21 cellular contexts compared by ENCODE assay signal in the genomic region with DNA sequence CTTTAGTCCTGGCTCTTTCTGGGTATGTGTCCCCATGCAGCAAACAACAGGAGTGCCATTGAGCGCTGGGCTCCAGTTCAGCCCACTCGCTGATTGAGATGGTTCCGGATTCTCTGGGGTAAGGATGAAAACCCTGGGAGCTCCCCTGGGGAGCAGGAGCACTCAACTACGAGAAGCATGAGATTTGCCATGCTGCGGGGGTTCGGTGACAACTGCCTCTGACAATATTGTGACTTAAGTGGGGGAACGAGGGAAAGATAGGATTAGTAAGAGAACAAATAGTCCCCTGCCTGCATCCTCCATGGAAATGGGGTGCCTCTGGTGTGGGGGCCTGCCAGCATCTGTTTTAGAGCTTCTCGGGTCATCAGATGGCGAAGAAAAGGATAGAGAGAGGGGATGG.
DNase-seq lines count a peak whose midpoint lies in the region; ATAC-seq and TF ChIP-seq lines count a peak whose summit lies in the region.
"Had no signal": no experiment of that assay in that cellular context is flagged by ENCODE, and none has a peak within 500 bp of the region (broad histone marks: within the 10 kb centered on the region; RNA-seq: fewer than 3 reads in every experiment).

No MANE protein-coding gene starts in this region.

- H2BK5ac ChIP-seq in IMR-90 (ENCODE audit: low read depth, low read length, poor library complexity, severe bottlenecking) (no peak overlapping the region), neuronal stem cell (ENCODE audit: low read length) (no peak overlapping the region)

- peak overlapping the region; percentile 2 for H3K27ac Mint-ChIP-seq in glutamatergic neuron (ENCODE audit: unreplicated experiment)
- H3K27ac Mint-ChIP-seq: CD8-positive, alpha-beta memory T cell had no signal

- H2AK5ac ChIP-seq in IMR-90 (ENCODE audit: low read depth, low read length) = 0 out of 2 replicates have a peak overlapping the region, but pooled peaks have one; percentile 5
- peak overlapping the region; percentile 16 for H2AK5ac ChIP-seq in neuronal stem cell (ENCODE audit: low read depth, low read length)

- CTCF ChIA-PET in IMR-90 (lab: Yijun Ruan, JAX) (no interaction called here), OCI-LY7 (lab: Charles Lee; ENCODE audit: unreplicated experiment) (no interaction called here)

- TF ChIP-seq POLR2A in IMR-90 (IDR thresholded peaks at IDR 0.05; ENCODE audit: low read depth, low read length) = no peak

- H3K18ac ChIP-seq in IMR-90 (ENCODE audit: low read depth, low read length) = no peak overlapping the region
- H3K18ac ChIP-seq in neuronal stem cell (ENCODE audit: low read length) = no peak overlapping the region

- H4K20me1 ChIP-seq in IMR-90 (ENCODE audit: insufficient read depth, low read length) (peaks cover 75% of the 10 kb centered on the region), OCI-LY7 (ENCODE audit: insufficient read depth, low read length) (no peaks in the 10 kb centered on the region)

- H3K14ac ChIP-seq in IMR-90 (replicated peaks; ENCODE audit: low read depth, low read length) = no peak overlapping the region
- H3K14ac ChIP-seq in neuronal stem cell (ENCODE audit: low read length) = peak overlapping the region; percentile 17

- H3K79me1 ChIP-seq in IMR-90 (ENCODE audit: low read depth in 1 of 2, low read length in 2 of 2) (peaks cover 58 to 91% of the 10 kb centered on the region in 2 experiments), neuronal stem cell (ENCODE audit: low read depth, low read length) (no peaks in the 10 kb centered on the region)

- H3K36me3 Mint-ChIP-seq in glutamatergic neuron (ENCODE audit: unreplicated experiment) = no peaks in the 10 kb centered on the region
- H3K36me3 Mint-ChIP-seq: CD14-positive monocyte had no signal

- TF ChIP-seq CTCF in IMR-90 (conservative IDR thresholded peaks at IDR 0.05; ENCODE audit: low read depth, low read length) = no peak
- TF ChIP-seq CTCF in glutamatergic neuron (IDR thresholded peaks at IDR 0.05; ENCODE audit: partially characterized antibody, unreplicated experiment) = no peak
- TF ChIP-seq CTCF in OCI-LY7 (conservative IDR thresholded peaks at IDR 0.05; ENCODE audit: low read length) = no peak

- intact Hi-C loops in IMR-90 (cut with micrococcal nuclease) = loop anchor here (2.0 kb wide), 1 partner anchor 57 kb away; no protein-coding TSS in a partner anchor
- intact Hi-C loops in OCI-LY7 (cut with micrococcal nuclease; ENCODE audit: unreplicated experiment) = no loop called here

- H3K27me3 Mint-ChIP-seq in glutamatergic neuron (ENCODE audit: unreplicated experiment) = peaks cover 14% of the 10 kb centered on the region

- H2AFZ ChIP-seq in IMR-90 (replicated peaks; ENCODE audit: low read length, poor library complexity) (no peak overlapping the region), neuronal stem cell (ENCODE audit: low read length) (no peak overlapping the region), OCI-LY7 (ENCODE audit: low read length) (no peak overlapping the region)

- POLR2A ChIA-PET in IMR-90 (lab: Charles Lee; ENCODE audit: unreplicated experiment) = no interaction called here
- POLR2A ChIA-PET in OCI-LY7 (lab: Charles Lee) = interaction anchor here (0.6 to 1.2 kb wide), 2 partner anchors 10 to 23 kb away, joined by 3 to 4 read pairs; no protein-coding TSS in a partner anchor

- H2BK15ac ChIP-seq in IMR-90 (ENCODE audit: low read depth, low read length) (no peak overlapping the region), neuronal stem cell (ENCODE audit: low read length) (no peak overlapping the region)

- peaks cover 49% of the 10 kb centered on the region for H3K4me1 Mint-ChIP-seq in glutamatergic neuron (ENCODE audit: low read depth, unreplicated experiment)
- H3K4me1 Mint-ChIP-seq: CD8-positive, alpha-beta memory T cell had no signal

- no peaks in the 10 kb centered on the region for H3K79me2 ChIP-seq in OCI-LY7 (ENCODE audit: insufficient read depth, low read depth, low read length)

- H3K23ac ChIP-seq in IMR-90 (ENCODE audit: low read depth, low read length) = no peak overlapping the region
- no peak overlapping the region for H3K23ac ChIP-seq in neuronal stem cell (ENCODE audit: low read depth, low read length, poor library complexity)

- dilution Hi-C loops in IMR-90 (cut with HindIII; ENCODE audit: low sequenced_read_pairs, unreplicated experiment) = no loop called here

- BruUV-seq in IMR-90 (replicated peaks; lab: Mats Ljungman, UMichigan) (no TSS peak), OCI-LY7 (replicated peaks; lab: Mats Ljungman, UMichigan) (no TSS peak)

- H3K9me1 ChIP-seq in IMR-90 (ENCODE audit: insufficient read depth, low read length) = peaks cover 22% of the 10 kb centered on the region

- H4K8ac ChIP-seq in IMR-90 (ENCODE audit: low read depth in 2 of 2, low read length in 2 of 2) = no peak overlapping the region
- no peak overlapping the region for H4K8ac ChIP-seq in neuronal stem cell (ENCODE audit: low read depth, low read length)

- no peak overlapping the region for H4K91ac ChIP-seq in IMR-90 (ENCODE audit: insufficient read depth, low read depth, low read length)
- H4K91ac ChIP-seq in neuronal stem cell (ENCODE audit: low read depth, low read length, poor library complexity) = no peak overlapping the region

- H3K4me2 ChIP-seq in IMR-90 (ENCODE audit: low read depth, low read length) = no peak overlapping the region
- no peak overlapping the region for H3K4me2 ChIP-seq in neuronal stem cell (ENCODE audit: insufficient read depth, low read length, poor library complexity, severe bottlenecking)
- H3K4me2 ChIP-seq in OCI-LY7 (ENCODE audit: low read length) = no peak overlapping the region

- H3K27me3 ChIP-seq in IMR-90 (ENCODE audit: control insufficient read depth, insufficient read depth, low read length) (no peaks in the 10 kb centered on the region), neuronal stem cell (ENCODE audit: control insufficient read depth in 3 of 3, insufficient read depth in 3 of 3, low read depth in 1 of 3, low read length in 3 of 3) (no peaks in the 10 kb centered on the region)

- H2BK20ac ChIP-seq in IMR-90 (ENCODE audit: low read depth, low read length) = no peak overlapping the region

- H3K4me3 Mint-ChIP-seq in glutamatergic neuron (ENCODE audit: unreplicated experiment) = peak overlapping the region; percentile 10
- H3K4me3 Mint-ChIP-seq: CD14-positive monocyte; CD8-positive, alpha-beta memory T cell had no signal

- no peak overlapping the region for H3K56ac ChIP-seq in IMR-90 (ENCODE audit: extremely low read depth, insufficient read depth, low read length)

- no peak overlapping the region for H3K4ac ChIP-seq in IMR-90 (ENCODE audit: low read depth, low read length)
- H3K4ac ChIP-seq in neuronal stem cell (ENCODE audit: low read length) = no peak overlapping the region

- H3K9me3 ChIP-seq in IMR-90 (ENCODE audit: control insufficient read depth, insufficient read depth, low read length) (no peaks in the 10 kb centered on the region), neuronal stem cell (replicated peaks in 1 of 2; ENCODE audit: control insufficient read depth in 2 of 2, insufficient read depth in 1 of 2, low read depth in 1 of 2, low read length in 2 of 2) (peaks cover 0 to 7% of the 10 kb centered on the region in 2 donors), OCI-LY7 (ENCODE audit: low read length) (no peaks in the 10 kb centered on the region)

- in situ Hi-C loops in IMR-90 (cut with MboI; ENCODE audit: low sequenced_read_pairs) = loop anchor here (5.0 kb wide), 1 partner anchor 148 kb away; no protein-coding TSS in a partner anchor

- H3K36me3 ChIP-seq in IMR-90 (ENCODE audit: control insufficient read depth, insufficient read depth, low read length) (peaks cover 4% of the 10 kb centered on the region; the same call in 1 of the 2 replicates), neuronal stem cell (replicated peaks in 1 of 2; ENCODE audit: control insufficient read depth in 2 of 2, insufficient read depth in 2 of 2, low read length in 2 of 2) (no peaks in the 10 kb centered on the region), OCI-LY7 (ENCODE audit: insufficient read depth, low read length) (no peaks in the 10 kb centered on the region)

- H2BK12ac ChIP-seq in neuronal stem cell (ENCODE audit: low read length) = no peak overlapping the region

- no peaks in the 10 kb centered on the region for H3K9me2 ChIP-seq in OCI-LY7 (ENCODE audit: insufficient read depth, low read length)

- H4K5ac ChIP-seq in IMR-90 (ENCODE audit: low read depth, low read length) = no peak overlapping the region

- peaks cover 17% of the 10 kb centered on the region for H3K9me3 Mint-ChIP-seq in glutamatergic neuron (ENCODE audit: unreplicated experiment)

- no peak overlapping the region for H2BK120ac ChIP-seq in IMR-90 (ENCODE audit: low read depth, low read length)
- no peak overlapping the region for H2BK120ac ChIP-seq in neuronal stem cell (ENCODE audit: low read depth, low read length)

- H3K4me1 ChIP-seq in IMR-90 (ENCODE audit: control insufficient read depth, insufficient read depth, low read length) (peaks cover 26% of the 10 kb centered on the region), neuronal stem cell (ENCODE audit: control insufficient read depth in 2 of 2, insufficient read depth in 1 of 2, low read depth in 1 of 2, low read length in 2 of 2) (peaks cover 18 to 24% of the 10 kb centered on the region in 2 donors), OCI-LY7 (ENCODE audit: insufficient read depth, low read length, poor library complexity, severe bottlenecking) (peaks cover 4% of the 10 kb centered on the region)

- H3K27ac ChIP-seq in IMR-90 (ENCODE audit: insufficient read depth, low read length) (no peak overlapping the region), neuronal stem cell (replicated peaks; ENCODE audit: low read length) (no peak overlapping the region), OCI-LY7 (ENCODE audit: low read depth, low read length, poor library complexity, severe bottlenecking) (no peak overlapping the region)

- no peak for TF ChIP-seq RAD21 in IMR-90 (IDR thresholded peaks at IDR 0.05; ENCODE audit: low read length)

- H3K9ac ChIP-seq in IMR-90 (ENCODE audit: low read depth, low read length) (no peak overlapping the region), neuronal stem cell (ENCODE audit: low read depth, low read length, poor library complexity) (no peak overlapping the region)

- no peak for DNase-seq in IMR-90
- no peak for DNase-seq in glutamatergic neuron
- no peak for DNase-seq in neuronal stem cell (ENCODE audit: low spot score)
- DNase-seq in NCI-H510A (lab: John Stamatoyannopoulos, UW) = no peak
- DNase-seq in OCI-LY7 (ENCODE audit: low spot score) = no peak
- DNase-seq in NCI-H1048 (lab: John Stamatoyannopoulos, UW) = no peak
- no peak for DNase-seq in GM19240 (ENCODE audit: insufficient read length, low spot score)
- DNase-seq: CD8-positive, alpha-beta memory T cell; DMS 273 treated with DMSO at 0.1 percent for 48 hours; DMS79; EL; GDM1; Karpas-422; NCI-H1105; NCI-H1436 treated with DMSO at 0.1 percent for 48 hours; NCI-H187 treated with DMSO at 0.1 percent for 48 hours; NCI-H2171 treated with DMSO at 0.1 percent for 48 hours; NCI-H526 treated with DMSO at 0.1 percent for 48 hours; RPMI8226; SHP77 had no signal

- 100% methylated on average over 6 of the region's 9 CpGs; no CpG with 5 or more reads in 1 of the 2 experiments for WGBS in IMR-90 (ENCODE audit: extremely low coverage in 2 of 2, insufficient read length in 1 of 2), 2 experiments
- no CpG with 5 or more reads among the region's 9 CpGs for WGBS in neuronal stem cell (ENCODE audit: extremely low coverage in 2 of 2, insufficient read length in 2 of 2, insufficient replicate concordance in 1 of 2), 2 donors

- H3K4me3 ChIP-seq in IMR-90 (ENCODE audit: insufficient read depth, low read depth, low read length) = no peak overlapping the region
- H3K4me3 ChIP-seq in neuronal stem cell (ENCODE audit: low read length in 2 of 2) = no peak overlapping the region
- H3K4me3 ChIP-seq in OCI-LY7 (ENCODE audit: low read depth, low read length, poor library complexity, severe bottlenecking) = no peak overlapping the region

- no peak for ATAC-seq in IMR-90 (ENCODE audit: low read depth)

- H2AK9ac ChIP-seq in IMR-90 (replicated peaks; ENCODE audit: low read depth, low read length, poor library complexity) = no peak overlapping the region
